ENCODE assay signal across 27 cellular contexts in the genomic region with DNA sequence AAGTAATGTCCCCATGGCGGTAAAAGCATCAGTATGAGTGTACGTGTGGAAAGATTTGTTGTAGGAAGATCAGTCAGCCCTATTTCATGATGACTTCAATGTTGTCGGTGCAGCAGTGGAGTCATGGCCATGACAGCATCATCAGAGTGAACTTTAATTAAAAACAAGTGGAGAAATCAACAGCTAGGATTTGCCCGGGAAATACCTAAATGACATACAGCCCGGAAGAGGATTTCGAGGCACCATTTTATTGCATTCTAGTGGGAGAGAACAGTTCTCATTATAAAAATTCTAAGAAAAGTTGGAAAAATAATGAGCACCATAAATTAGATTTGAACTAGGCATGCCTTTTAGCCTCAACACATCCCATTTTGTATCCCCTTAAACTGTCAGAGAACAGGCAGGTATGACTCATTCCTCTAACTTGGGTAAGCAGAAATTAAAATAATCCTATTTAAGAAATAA.
DNase-seq lines count a peak whose midpoint lies in the region; ATAC-seq, FAIRE-seq and TF ChIP-seq lines count a peak whose summit lies in the region.
"Had no signal": no experiment of that assay in that cellular context is flagged by ENCODE, and none has a peak within 500 bp of the region (broad histone marks: within the 10 kb centered on the region; RNA-seq: fewer than 3 reads in every experiment).

No MANE protein-coding gene starts in this region.

- H3K4me1 Mint-ChIP-seq in chondrocyte (ENCODE audit: low read depth), result peaks cover 69% of the 10 kb centered on the region
- H3K4me1 Mint-ChIP-seq in nephron progenitor cell, result peaks cover 78% of the 10 kb centered on the region
- H3K4me1 Mint-ChIP-seq: activated CD4-positive, alpha-beta T cell treated with anti-CD3 and anti-CD28 coated beads, Interleukin-2, amount 10 ng/mL, durations not matched to agents 7 days and 5 days; T-helper 17 cell had no signal

- FAIRE-seq in RCC 7860 (lab: Jason Lieb, UNC), result no peak
- FAIRE-seq: A204.1, D721Med, HepG2, small intestine had no signal

- H3K9ac ChIP-seq in GM23248, result peak overlapping the region; percentile 32

- peak overlapping the region; percentile 70 for H3K4me2 ChIP-seq in GM23248 (ENCODE audit: unreplicated experiment)

- no peaks in the 10 kb centered on the region for H3K27me3 Mint-ChIP-seq in chondrocyte (ENCODE audit: low read depth)
- no peaks in the 10 kb centered on the region for H3K27me3 Mint-ChIP-seq in nephron progenitor cell (ENCODE audit: low read depth, poor library complexity)

- H3K4me3 Mint-ChIP-seq in chondrocyte (ENCODE audit: unreplicated experiment) (no peak overlapping the region), nephron progenitor cell (no peak overlapping the region)
- H3K4me3 Mint-ChIP-seq: activated CD4-positive, alpha-beta T cell treated with anti-CD3 and anti-CD28 coated beads, Interleukin-2, amount 10 ng/mL, durations not matched to agents 7 days and 5 days; activated CD8-positive, alpha-beta memory T cell treated with anti-CD3 and anti-CD28 coated beads, Interleukin-2, amount 10 ng/mL, durations not matched to agents 7 days and 5 days; T-helper 17 cell had no signal

- WGBS in GM23248 (ENCODE audit: low coverage in 1 of 2, low lambda C conversion rate in 2 of 2, missing lambda C conversion rate in 2 of 2), 2 experiments, result 1 to 3% methylated on average over 6 of the region's 6 CpGs

- TF ChIP-seq CTCF in chondrocyte (IDR thresholded peaks at IDR 0.05) (no peak), nephron progenitor cell (IDR thresholded peaks at IDR 0.05) (no peak)

- no peaks in the 10 kb centered on the region for H3K36me3 ChIP-seq in GM23248 (ENCODE audit: low read depth)
- H3K36me3 ChIP-seq: gastroesophageal sphincter, lower lobe of right lung, SJSA1 had no signal

- peaks cover 59% of the 10 kb centered on the region for H3K4me1 ChIP-seq in GM23248 (ENCODE audit: insufficient read depth)
- H3K4me1 ChIP-seq: psoas muscle, testis had no signal

- no peaks in the 10 kb centered on the region for H3K9me2 ChIP-seq in GM23248 (ENCODE audit: insufficient read depth)

- H3K27ac Mint-ChIP-seq in chondrocyte (ENCODE audit: unreplicated experiment) (peak overlapping the region; percentile 55), nephron progenitor cell (peak overlapping the region; percentile 65)
- H3K27ac Mint-ChIP-seq: activated CD4-positive, alpha-beta T cell treated with anti-CD3 and anti-CD28 coated beads, Interleukin-2, amount 10 ng/mL, durations not matched to agents 7 days and 5 days; activated CD8-positive, alpha-beta memory T cell treated with anti-CD3 and anti-CD28 coated beads, Interleukin-2, amount 10 ng/mL, durations not matched to agents 7 days and 5 days; T-helper 17 cell had no signal

- no peaks in the 10 kb centered on the region for H3K79me2 ChIP-seq in GM23248 (ENCODE audit: insufficient read depth)

- no peak overlapping the region for H3K4me3 ChIP-seq in GM23248
- H3K4me3 ChIP-seq: gastroesophageal sphincter, lower lobe of right lung, psoas muscle, SJSA1, testis had no signal

- ATAC-seq in GM19324 (IDR thresholded peaks at IDR 0.05; ENCODE audit: low FRiP score, unreplicated experiment) (no peak), HG02759 (IDR thresholded peaks at IDR 0.05; ENCODE audit: unreplicated experiment) (no peak)
- ATAC-seq: activated CD8-positive, alpha-beta memory T cell treated with anti-CD3 and anti-CD28 coated beads, Interleukin-2, amount 10 ng/mL, durations not matched to agents 7 days and 5 days; gastroesophageal sphincter; HepG2; lower lobe of right lung; psoas muscle; T-helper 17 cell had no signal

- in situ Hi-C loops in GM23248 (cut with MboI), result no loop called here

- H3K27me3 ChIP-seq in GM23248 (replicated peaks; ENCODE audit: insufficient read depth), result no peaks in the 10 kb centered on the region
- H3K27me3 ChIP-seq: gastroesophageal sphincter, SJSA1, testis had no signal

- H3K9me3 Mint-ChIP-seq in chondrocyte (ENCODE audit: low read depth), result no peaks in the 10 kb centered on the region
- H3K9me3 Mint-ChIP-seq in nephron progenitor cell, result no peaks in the 10 kb centered on the region
- H3K9me3 Mint-ChIP-seq: activated CD4-positive, alpha-beta T cell treated with anti-CD3 and anti-CD28 coated beads, Interleukin-2, amount 10 ng/mL, durations not matched to agents 7 days and 5 days had no signal

- H2AFZ ChIP-seq in GM23248, result peak overlapping the region; percentile 44

- DNase-seq in AG08395 (ENCODE audit: low spot score), result peak; percentile 73
- peak; percentile 88 for DNase-seq in GM23248
- DNase-seq in chondrocyte (ENCODE audit: low spot score), result no peak
- DNase-seq in nephron progenitor cell, result no peak
- DNase-seq in kidney tubule cell (ENCODE audit: low spot score), result no peak
- no peak for DNase-seq in RCC 7860 (ENCODE audit: low spot score)
- DNase-seq: activated CD4-positive, alpha-beta T cell treated with anti-CD3 and anti-CD28 coated beads, Interleukin-2, amount 10 ng/mL, durations not matched to agents 7 days and 5 days; activated CD8-positive, alpha-beta memory T cell treated with anti-CD3 and anti-CD28 coated beads, Interleukin-2, amount 10 ng/mL, durations not matched to agents 7 days and 5 days; activated naive CD4-positive, alpha-beta T cell treated with anti-CD3 and anti-CD28 coated beads, Interleukin-2, amount 50 U/mL, for 16 hours; central memory CD4-positive, alpha-beta T cell; lower lobe of right lung; NCI-H1105; NCI-H510A treated with DMSO at 0.1 percent for 48 hours; psoas muscle; small intestine; stimulated activated CD4-positive, alpha-beta T cell treated with anti-CD3 and anti-CD28 coated beads, Interleukin-2, amount 100 ng/mL, for 48 hours; stimulated activated naive CD4-positive, alpha-beta T cell; T-helper 17 cell; testis had no signal

- H3K9me3 ChIP-seq in GM23248 (ENCODE audit: low read depth), result no peaks in the 10 kb centered on the region
- H3K9me3 ChIP-seq: gastroesophageal sphincter, lower lobe of right lung, psoas muscle, SJSA1, testis had no signal

- H3K36me3 Mint-ChIP-seq in chondrocyte (ENCODE audit: low read depth), result no peaks in the 10 kb centered on the region
- no peaks in the 10 kb centered on the region for H3K36me3 Mint-ChIP-seq in nephron progenitor cell (ENCODE audit: low read depth)
- H3K36me3 Mint-ChIP-seq: activated CD8-positive, alpha-beta memory T cell treated with anti-CD3 and anti-CD28 coated beads, Interleukin-2, amount 10 ng/mL, durations not matched to agents 7 days and 5 days had no signal

- H4K20me1 ChIP-seq in GM23248 (ENCODE audit: insufficient read depth), result no peaks in the 10 kb centered on the region

- peak overlapping the region; percentile 68 for H3K27ac ChIP-seq in GM23248
- H3K27ac ChIP-seq: C4-2B, gastroesophageal sphincter, lower lobe of right lung, psoas muscle, SJSA1, testis had no signal

- peaks cover 47% of the 10 kb centered on the region for H3F3A ChIP-seq in GM23248 (ENCODE audit: insufficient read depth)

Comparison
In these comparisons a context has a peak if more than half of its experiments do, and no peak if none do; other contexts are left out.
1. DNase-seq: peak in AG08395 (single experiment) and GM23248 (single experiment); none in chondrocyte (single experiment), nephron progenitor cell (single experiment), kidney tubule cell (single experiment) and RCC 7860 (single experiment).